Comparison of ENCODE assay signal across 11 cellular contexts in genomic region chr7:29145553-29146081, GRCh38. TPM values are rescaled to one million over a fixed set of nuclear protein-coding genes. Genes with fewer than 3 reads are reported as not detected.
DNase-seq lines count a peak whose midpoint lies in the region; ATAC-seq and TF ChIP-seq lines count a peak whose summit lies in the region.
"Had no signal": no experiment of that assay in that cellular context is flagged by ENCODE, and none has a peak within 500 bp of the region (broad histone marks: within the 10 kb centered on the region; RNA-seq: fewer than 3 reads in every experiment).

No MANE protein-coding gene starts in this region.

- no peak for ATAC-seq in central memory CD8-positive, alpha-beta T cell (replicated peaks; ENCODE audit: extremely low read depth, poor library complexity, severe bottlenecking)
- ATAC-seq in GM18909 (IDR thresholded peaks at IDR 0.05; ENCODE audit: poor library complexity, unreplicated experiment) = no peak
- ATAC-seq: activated CD4-positive, alpha-beta T cell treated with anti-CD3 and anti-CD28 coated beads for 36 hours had no signal

- H3K27ac ChIP-seq in mesenchymal stem cell (ENCODE audit: low read length, poor library complexity, severe bottlenecking) = no peak overlapping the region
- peak overlapping the region; percentile 55 to 62 for H3K27ac ChIP-seq in testis
- H3K27ac ChIP-seq: PC-9 had no signal

- no peaks in the 10 kb centered on the region for H3K36me3 ChIP-seq in Loucy (ENCODE audit: insufficient read depth, low read length)
- H3K36me3 ChIP-seq in mesenchymal stem cell (ENCODE audit: control insufficient read depth in 1 of 2, insufficient read depth in 2 of 2, low read depth in 1 of 2, low read length in 2 of 2) = no peaks in the 10 kb centered on the region
- no peaks in the 10 kb centered on the region for H3K36me3 ChIP-seq in testis (ENCODE audit: low read depth, missing control alignments)

- no peak overlapping the region for H2BK15ac ChIP-seq in mesenchymal stem cell (ENCODE audit: low read depth, poor library complexity, severe bottlenecking)

- H4K91ac ChIP-seq in mesenchymal stem cell (ENCODE audit: low read length) = no peak overlapping the region

- DNase-seq in central memory CD8-positive, alpha-beta T cell (ENCODE audit: low spot score in 2 of 2) = no peak
- DNase-seq in mesenchymal stem cell (no peak), testis (no peak), medulla oblongata (ENCODE audit: extremely low spot score) (no peak), NCI-H345 (lab: John Stamatoyannopoulos, UW) (no peak)
- DNase-seq: PC-9; stimulated activated naive CD4-positive, alpha-beta T cell had no signal

- H4K8ac ChIP-seq in mesenchymal stem cell (ENCODE audit: low read length) = no peak overlapping the region

- H3F3A ChIP-seq in Loucy (ENCODE audit: low read depth) = no peaks in the 10 kb centered on the region

- peaks cover 80% of the 10 kb centered on the region for H3K27me3 Mint-ChIP-seq in central memory CD8-positive, alpha-beta T cell

- H3K79me1 ChIP-seq in mesenchymal stem cell (replicated peaks; ENCODE audit: low read length, poor library complexity, severe bottlenecking) = no peaks in the 10 kb centered on the region

- H2AFZ ChIP-seq in Loucy (ENCODE audit: low read length) = peak overlapping the region; percentile 81
- H2AFZ ChIP-seq in mesenchymal stem cell (ENCODE audit: low read depth, low read length) = no peak overlapping the region
- H2AFZ ChIP-seq: PC-9 had no signal

- no peak overlapping the region for H3K4ac ChIP-seq in mesenchymal stem cell (ENCODE audit: low read depth in 1 of 2, low read length in 2 of 2)

- H2AK5ac ChIP-seq in mesenchymal stem cell (ENCODE audit: low read length, severe bottlenecking) = no peak overlapping the region

- intact Hi-C loops in testis (cut with DNase I; ENCODE audit: low total_unique reads) = no loop called here

- no peak overlapping the region for H3K14ac ChIP-seq in mesenchymal stem cell (ENCODE audit: low read length in 2 of 2)

- H3K36me3 Mint-ChIP-seq in central memory CD8-positive, alpha-beta T cell (ENCODE audit: insufficient read depth) = no peaks in the 10 kb centered on the region

- no peak overlapping the region for H3K18ac ChIP-seq in mesenchymal stem cell (ENCODE audit: low read depth in 1 of 2, low read length in 2 of 2)

- H3K27me3 ChIP-seq in Loucy (ENCODE audit: insufficient read depth, low read length, poor library complexity, severe bottlenecking) (no peaks in the 10 kb centered on the region), mesenchymal stem cell (ENCODE audit: control insufficient read depth in 1 of 2, insufficient read depth in 1 of 2, low read length in 2 of 2) (peaks cover 45 to 66% of the 10 kb centered on the region in 2 experiments), testis (no peaks in the 10 kb centered on the region)

- peak overlapping the region; percentile 69 for H3K9ac ChIP-seq in Loucy (ENCODE audit: low read depth, low read length, poor library complexity, severe bottlenecking)
- peak overlapping the region; percentile 53 for H3K9ac ChIP-seq in mesenchymal stem cell (ENCODE audit: low read length)

- peak overlapping the region; percentile 37 for H3K4me3 Mint-ChIP-seq in central memory CD8-positive, alpha-beta T cell

- H3K9me2 ChIP-seq in Loucy (replicated peaks; ENCODE audit: low read depth, low read length) = no peaks in the 10 kb centered on the region

- no peak overlapping the region for H2BK120ac ChIP-seq in mesenchymal stem cell (ENCODE audit: low read depth, low read length)

- H4K20me1 ChIP-seq in Loucy (ENCODE audit: insufficient read depth, low read length, poor library complexity, severe bottlenecking) = no peaks in the 10 kb centered on the region

- H2BK5ac ChIP-seq in mesenchymal stem cell (ENCODE audit: low read depth, low read length, poor library complexity, severe bottlenecking) = no peak overlapping the region

- 5% methylated on average over 8 of the region's 9 CpGs for WGBS in mesenchymal stem cell
- 6 to 7% methylated on average over 9 of the region's 9 CpGs for WGBS in testis, 2 donors

- TF ChIP-seq POLR2A in testis (IDR thresholded peaks at IDR 0.05) = no peak

- H3K79me2 ChIP-seq in Loucy (ENCODE audit: insufficient read depth, low read length) = no peaks in the 10 kb centered on the region

- H3K9me3 Mint-ChIP-seq in central memory CD8-positive, alpha-beta T cell = no peaks in the 10 kb centered on the region

- H3K4me1 Mint-ChIP-seq in central memory CD8-positive, alpha-beta T cell = peaks cover 5% of the 10 kb centered on the region

- peak overlapping the region; percentile 72 for H3K4me3 ChIP-seq in Loucy (ENCODE audit: low read length, poor library complexity, severe bottlenecking)
- H3K4me3 ChIP-seq in mesenchymal stem cell (ENCODE audit: insufficient read depth in 1 of 2, low read depth in 1 of 2, low read length in 2 of 2) = peak overlapping the region in 1 of 2 experiments; percentile 74
- peak overlapping the region; percentile 50 to 74 for H3K4me3 ChIP-seq in testis
- H3K4me3 ChIP-seq: PC-9 had no signal

- H3K27ac Mint-ChIP-seq in central memory CD8-positive, alpha-beta T cell (ENCODE audit: low read depth) = no peak overlapping the region
- H3K27ac Mint-ChIP-seq: activated CD4-positive, alpha-beta T cell treated with anti-CD3 and anti-CD28 coated beads for 36 hours had no signal

- H2BK12ac ChIP-seq in mesenchymal stem cell (ENCODE audit: low read length in 2 of 2) = no peak overlapping the region

- H3K23ac ChIP-seq in mesenchymal stem cell (ENCODE audit: low read length in 2 of 2) = no peak overlapping the region

- no peak for TF ChIP-seq CTCF in Loucy (conservative IDR thresholded peaks at IDR 0.05; ENCODE audit: low read length)
- TF ChIP-seq CTCF in testis (IDR thresholded peaks at IDR 0.05) = no peak

- H3K4me1 ChIP-seq in Loucy (ENCODE audit: insufficient read depth, low read length, poor library complexity, severe bottlenecking) (no peaks in the 10 kb centered on the region), mesenchymal stem cell (ENCODE audit: control insufficient read depth, insufficient read depth, low read depth, low read length) (peaks cover 6% of the 10 kb centered on the region), testis (peaks cover 7% of the 10 kb centered on the region)

- H3K4me2 ChIP-seq in Loucy (ENCODE audit: low read depth, low read length, poor library complexity, severe bottlenecking) = peak overlapping the region; percentile 70
- H3K4me2 ChIP-seq in mesenchymal stem cell (ENCODE audit: low read length, poor library complexity, severe bottlenecking) = no peak overlapping the region
- H3K4me2 ChIP-seq: PC-9 had no signal

- no peaks in the 10 kb centered on the region for H3K9me3 ChIP-seq in Loucy (ENCODE audit: insufficient read depth, low read depth, low read length)
- no peaks in the 10 kb centered on the region for H3K9me3 ChIP-seq in mesenchymal stem cell (ENCODE audit: control insufficient read depth, low read length)
- H3K9me3 ChIP-seq in testis = no peaks in the 10 kb centered on the region

RNA-seq across cellular contexts. Expression of gene CPVL, which starts 0.7 kb away (rescaled TPM):
- 1.1 TPM for polyA plus RNA-seq in mesenchymal stem cell (2013, experiment 1 of 2)
- polyA plus RNA-seq in mesenchymal stem cell (2013, experiment 2 of 2) = 1.2 TPM
- 10 to 100 TPM; 26.6 to 51.1 TPM for total RNA-seq in testis
- polyA plus RNA-seq in testis (ENCODE audit: insufficient read depth, low read depth, low replicate concordance) = 55.1 TPM
- total RNA-seq: activated CD4-positive, alpha-beta T cell treated with anti-CD3 and anti-CD28 coated beads for 36 hours; PC-9 had no signal

RNA-seq across cellular contexts. Expression of gene CHN2, which starts 49.0 kb away (rescaled TPM):
- polyA plus RNA-seq in mesenchymal stem cell (2013, experiment 1 of 2) = 0.79 TPM
- polyA plus RNA-seq in mesenchymal stem cell (2013, experiment 2 of 2) = 0.70 TPM
- 10 to 100 TPM; 15.1 to 27.4 TPM for total RNA-seq in testis
- 8.6 TPM for polyA plus RNA-seq in testis (ENCODE audit: insufficient read depth, low read depth, low replicate concordance)
- total RNA-seq: LHCN-M2, PC-9 had no signal
